ENCODE assay signal across 21 cellular contexts in genomic region chr5:83001788-83002381, GRCh38.
"Had no signal": no experiment of that assay in that cellular context is flagged by ENCODE, and none has a peak within 500 bp of the region (broad histone marks: within the 10 kb centered on the region; RNA-seq: fewer than 3 reads in every experiment).

No MANE protein-coding gene starts in this region.

- H3K27ac Mint-ChIP-seq: activated CD4-positive, alpha-beta memory T cell treated with anti-CD3 and anti-CD28 coated beads for 36 hours; activated CD4-positive, alpha-beta T cell treated with anti-CD3 and anti-CD28 coated beads for 36 hours; activated naive CD8-positive, alpha-beta T cell treated with anti-CD3 and anti-CD28 coated beads for 36 hours; nephron progenitor cell had no signal

- H3K36me3 Mint-ChIP-seq: activated CD4-positive, alpha-beta memory T cell treated with anti-CD3 and anti-CD28 coated beads for 36 hours; activated naive CD8-positive, alpha-beta T cell treated with anti-CD3 and anti-CD28 coated beads for 36 hours had no signal

- H3K4me1 ChIP-seq: foreskin keratinocyte, upper lobe of right lung had no signal

- H3K36me3 ChIP-seq: brain microvascular endothelial cell, upper lobe of right lung had no signal

- H3K4me3 Mint-ChIP-seq: activated CD4-positive, alpha-beta memory T cell treated with anti-CD3 and anti-CD28 coated beads for 36 hours; activated CD4-positive, alpha-beta T cell treated with anti-CD3 and anti-CD28 coated beads for 36 hours; activated naive CD8-positive, alpha-beta T cell treated with anti-CD3 and anti-CD28 coated beads for 36 hours; nephron progenitor cell had no signal

- H3K27me3 Mint-ChIP-seq: activated CD4-positive, alpha-beta memory T cell treated with anti-CD3 and anti-CD28 coated beads for 36 hours; activated CD4-positive, alpha-beta T cell treated with anti-CD3 and anti-CD28 coated beads for 36 hours; activated naive CD8-positive, alpha-beta T cell treated with anti-CD3 and anti-CD28 coated beads for 36 hours had no signal

- FAIRE-seq: colon, kidney had no signal

- H3K27ac ChIP-seq: brain microvascular endothelial cell, foreskin keratinocyte, upper lobe of right lung had no signal

- H3K4me3 ChIP-seq: lung, upper lobe of right lung had no signal

- H3K9me3 Mint-ChIP-seq: activated CD4-positive, alpha-beta memory T cell treated with anti-CD3 and anti-CD28 coated beads for 36 hours; activated naive CD8-positive, alpha-beta T cell treated with anti-CD3 and anti-CD28 coated beads for 36 hours; nephron progenitor cell had no signal

- ATAC-seq: activated CD4-positive, alpha-beta T cell treated with anti-CD3 and anti-CD28 coated beads for 36 hours; foreskin keratinocyte; left lobe of liver; upper lobe of right lung had no signal

- H3K9me3 ChIP-seq: upper lobe of right lung had no signal

- H3K27me3 ChIP-seq: brain microvascular endothelial cell, foreskin keratinocyte, upper lobe of right lung had no signal

- DNase-seq: activated CD4-positive, alpha-beta memory T cell treated with anti-CD3 and anti-CD28 coated beads for 36 hours; activated CD4-positive, alpha-beta T cell treated with anti-CD3 and anti-CD28 coated beads for 36 hours; activated naive CD8-positive, alpha-beta T cell treated with anti-CD3 and anti-CD28 coated beads for 36 hours; activated T-cell treated with anti-CD3 and anti-CD28 coated beads for 4 hours; amygdala; brain microvascular endothelial cell; central memory CD4-positive, alpha-beta T cell; foreskin keratinocyte; kidney; midbrain; nephron progenitor cell; occipital lobe; posterior cingulate gyrus; stimulated activated CD4-positive, alpha-beta T cell treated with anti-CD3 and anti-CD28 coated beads, Interleukin-12 subunit alpha, Interleukin-12 subunit beta, amount 100 ng/mL, for 4 hours; stimulated activated CD4-positive, alpha-beta T cell treated with anti-CD3 and anti-CD28 coated beads, Interleukin-1b, Interleukin-23, amount 100 ng/mL, for 48 hours; stimulated activated CD8-positive, alpha-beta memory T cell treated with anti-CD3 and anti-CD28 coated beads, Interleukin-4, amount 100 ng/mL, for 48 hours; stimulated activated naive CD4-positive, alpha-beta T cell; upper lobe of right lung had no signal

- H3K4me1 Mint-ChIP-seq: activated CD4-positive, alpha-beta T cell treated with anti-CD3 and anti-CD28 coated beads for 36 hours; activated naive CD8-positive, alpha-beta T cell treated with anti-CD3 and anti-CD28 coated beads for 36 hours had no signal
